ENCODE assay signal across 27 cellular contexts in genomic region chr19:42505066-42505465, GRCh38. TPM values are rescaled to one million over a fixed set of nuclear protein-coding genes. Genes with fewer than 3 reads are reported as not detected.
"Had no signal": no experiment of that assay in that cellular context is flagged by ENCODE, and none has a peak within 500 bp of the region (broad histone marks: within the 10 kb centered on the region; RNA-seq: fewer than 3 reads in every experiment).

No MANE protein-coding gene starts in this region.

- FAIRE-seq: K562 had no signal

- H3K27ac ChIP-seq: breast epithelium, Peyer's patch, RWPE1, SJCRH30, WERI-Rb-1 had no signal

- H3K9me3 Mint-ChIP-seq: activated naive CD4-positive, alpha-beta T cell treated with anti-CD3 and anti-CD28 coated beads, Interleukin-2, amount 10 ng/mL, durations not matched to agents 7 days and 5 days; activated T-helper 17 cell treated with anti-CD3 and anti-CD28 coated beads, Interleukin-2, amount 50 U/mL, for 72 hours had no signal

- H3K4me3 Mint-ChIP-seq: activated CD4-positive, alpha-beta T cell treated with anti-CD3 and anti-CD28 coated beads for 36 hours; activated naive CD4-positive, alpha-beta T cell treated with anti-CD3 and anti-CD28 coated beads, Interleukin-2, amount 10 ng/mL, durations not matched to agents 7 days and 5 days; activated T-helper 17 cell treated with anti-CD3 and anti-CD28 coated beads, Interleukin-2, amount 50 U/mL, for 72 hours had no signal

- H3K27ac Mint-ChIP-seq: activated CD4-positive, alpha-beta T cell treated with anti-CD3 and anti-CD28 coated beads for 36 hours; activated naive CD4-positive, alpha-beta T cell treated with anti-CD3 and anti-CD28 coated beads, Interleukin-2, amount 10 ng/mL, durations not matched to agents 7 days and 5 days; activated T-helper 17 cell treated with anti-CD3 and anti-CD28 coated beads, Interleukin-2, amount 50 U/mL, for 72 hours had no signal

- DNase-seq: activated CD4-positive, alpha-beta T cell treated with anti-CD3 and anti-CD28 coated beads for 36 hours; activated gamma-delta T cell treated with Interleukin-2 at 50 U/mL for 16 hours; activated naive CD4-positive, alpha-beta T cell treated with anti-CD3 and anti-CD28 coated beads, Interleukin-2, amount 10 ng/mL, durations not matched to agents 7 days and 5 days; activated T-cell treated with anti-CD3 and anti-CD28 coated beads for 4 hours; activated T-cell treated with anti-CD3 and anti-CD28 coated beads, Interleukin-2, amount 50 U/mL, for 48 hours; aorta; caudate nucleus; Karpas-422; MM.1S; NCI-H1105; NCI-H1436; NCI-H1694 treated with DMSO at 0.1 percent for 48 hours; NCI-H2029 treated with DMSO at 0.1 percent for 48 hours; NCI-H345; NCI-H510A; NCI-H69; NK-92 treated with Interleukin-12 subunit alpha and Interleukin-12 subunit beta, amount 100 ng/mL, for 24 hours; Peyer's patch; Right ventricle myocardium superior; SJCRH30; SK-N-SH; T-helper 1 cell; WERI-Rb-1 had no signal

- H3K4me1 ChIP-seq: breast epithelium, Peyer's patch, SJCRH30 had no signal

- ATAC-seq: activated CD4-positive, alpha-beta T cell treated with anti-CD3 and anti-CD28 coated beads for 36 hours; activated T-helper 17 cell treated with anti-CD3 and anti-CD28 coated beads, Interleukin-2, amount 50 U/mL, for 72 hours; K562 had no signal

- H3K9me3 ChIP-seq: breast epithelium, Peyer's patch, SJCRH30, SK-N-SH had no signal

- H3K27me3 Mint-ChIP-seq: activated CD4-positive, alpha-beta T cell treated with anti-CD3 and anti-CD28 coated beads for 36 hours; activated naive CD4-positive, alpha-beta T cell treated with anti-CD3 and anti-CD28 coated beads, Interleukin-2, amount 10 ng/mL, durations not matched to agents 7 days and 5 days; activated T-helper 17 cell treated with anti-CD3 and anti-CD28 coated beads, Interleukin-2, amount 50 U/mL, for 72 hours had no signal

- H3K4me3 ChIP-seq: breast epithelium, K562, Peyer's patch, SJCRH30 had no signal

- H3K4me2 ChIP-seq: SK-N-SH had no signal

- H3K36me3 ChIP-seq: breast epithelium, SJCRH30, WERI-Rb-1 had no signal

- H3K9ac ChIP-seq: SK-N-SH had no signal

- H3K27me3 ChIP-seq: breast epithelium, Peyer's patch had no signal

RNA-seq across cellular contexts. Expression of gene CEACAM1, which starts 23.2 kb away (rescaled TPM):
- total RNA-seq: SJCRH30 had no signal
